ENCODE assay signal across 24 cellular contexts in the genomic region with DNA sequence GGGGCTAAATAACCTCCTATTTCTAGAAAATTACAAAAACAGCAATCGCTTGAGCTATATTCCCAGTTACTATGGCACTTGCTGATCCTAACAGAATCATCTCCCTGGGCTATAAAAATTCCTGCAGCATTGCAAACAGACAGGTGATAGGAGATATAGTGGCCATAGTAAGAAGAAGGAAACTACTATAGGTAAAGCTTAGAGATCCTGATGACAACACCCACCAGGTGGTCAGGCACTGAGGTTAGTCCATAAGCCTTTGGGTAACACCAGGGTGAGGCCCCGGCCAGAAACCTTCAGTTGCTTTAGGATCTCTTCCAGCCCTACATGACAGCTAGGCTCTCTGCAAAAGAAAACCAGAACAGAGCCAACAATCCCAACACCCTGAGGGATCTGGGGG.
"Had no signal": no experiment of that assay in that cellular context is flagged by ENCODE, and none has a peak within 500 bp of the region (broad histone marks: within the 10 kb centered on the region; RNA-seq: fewer than 3 reads in every experiment).

No MANE protein-coding gene starts in this region.

- H3K9ac ChIP-seq: SK-N-SH had no signal

- DNase-seq: activated B cell treated with CpG ODN at 0.5 μM for 24 hours; activated CD4-positive, alpha-beta memory T cell treated with anti-CD3 and anti-CD28 coated beads, Interleukin-2, amount 10 ng/mL, durations not matched to agents 7 days and 5 days; activated CD4-positive, alpha-beta T cell treated with anti-CD3 and anti-CD28 coated beads for 36 hours; activated effector memory CD4-positive, alpha-beta T cell treated with Interleukin-2 at 50 U/mL for 16 hours; activated naive CD4-positive, alpha-beta T cell treated with anti-CD3 and anti-CD28 coated beads, Interleukin-2, amount 10 ng/mL, durations not matched to agents 7 days and 5 days; activated T-cell treated with anti-CD3 and anti-CD28 coated beads, Interleukin-2, amount 50 U/mL, for 72 hours; amygdala; effector CD4-positive, alpha-beta T cell; foreskin fibroblast; glutamatergic neuron; hippocampal formation; nephron progenitor cell; nucleus accumbens; SK-N-SH; stimulated activated CD4-positive, alpha-beta T cell treated with anti-CD3 and anti-CD28 coated beads, Interleukin-4, amount 100 ng/mL, for 1 hour; stimulated activated naive CD4-positive, alpha-beta T cell treated with Interleukin-2 at 50 U/mL for 16 hours; T-cell; T-helper 9 cell; upper lobe of right lung had no signal

- H3K9me3 Mint-ChIP-seq: activated B cell treated with CpG ODN at 0.5 μM for 24 hours; dendritic cell treated with granulocyte-macrophage colony-stimulating factor and Interleukin-4, amounts not matched to agents 40 ng/mL and 50 ng/mL, for 4 days; T-cell had no signal

- H3K27me3 ChIP-seq: cardiac muscle cell, upper lobe of right lung had no signal

- H3K9me3 ChIP-seq: SK-N-SH, thoracic aorta, upper lobe of right lung had no signal

- H3K4me3 ChIP-seq: cardiac muscle cell, thoracic aorta, upper lobe of right lung had no signal

- H3K4me1 ChIP-seq: upper lobe of right lung had no signal

- H3K36me3 ChIP-seq: cardiac muscle cell, thoracic aorta, upper lobe of right lung had no signal

- H3K36me3 Mint-ChIP-seq: memory B cell, T-cell had no signal

- H3K27ac Mint-ChIP-seq: activated B cell treated with CpG ODN at 0.5 μM for 24 hours; activated CD4-positive, alpha-beta memory T cell treated with anti-CD3 and anti-CD28 coated beads, Interleukin-2, amount 10 ng/mL, durations not matched to agents 7 days and 5 days; activated CD4-positive, alpha-beta T cell treated with anti-CD3 and anti-CD28 coated beads for 36 hours; activated T-cell treated with anti-CD3 and anti-CD28 coated beads, Interleukin-2, amount 50 U/mL, for 72 hours; dendritic cell treated with granulocyte-macrophage colony-stimulating factor and Interleukin-4, amounts not matched to agents 40 ng/mL and 50 ng/mL, for 4 days; nephron progenitor cell; T-cell had no signal

- H3K27me3 Mint-ChIP-seq: activated B cell treated with CpG ODN at 0.5 μM for 24 hours; activated CD4-positive, alpha-beta memory T cell treated with anti-CD3 and anti-CD28 coated beads, Interleukin-2, amount 10 ng/mL, durations not matched to agents 7 days and 5 days; activated CD4-positive, alpha-beta T cell treated with anti-CD3 and anti-CD28 coated beads for 36 hours; activated naive CD4-positive, alpha-beta T cell treated with anti-CD3 and anti-CD28 coated beads, Interleukin-2, amount 10 ng/mL, durations not matched to agents 7 days and 5 days; dendritic cell treated with granulocyte-macrophage colony-stimulating factor and Interleukin-4, amounts not matched to agents 40 ng/mL and 50 ng/mL, for 4 days; memory B cell; T-cell had no signal

- H3K27ac ChIP-seq: cardiac muscle cell, thoracic aorta, upper lobe of right lung had no signal

- ATAC-seq: activated CD4-positive, alpha-beta T cell treated with anti-CD3 and anti-CD28 coated beads for 36 hours; activated T-cell treated with anti-CD3 and anti-CD28 coated beads, Interleukin-2, amount 50 U/mL, for 72 hours; sciatic nerve; T-cell; upper lobe of right lung had no signal

- H3K4me3 Mint-ChIP-seq: activated B cell treated with CpG ODN at 0.5 μM for 24 hours; activated CD4-positive, alpha-beta memory T cell treated with anti-CD3 and anti-CD28 coated beads, Interleukin-2, amount 10 ng/mL, durations not matched to agents 7 days and 5 days; activated CD4-positive, alpha-beta T cell treated with anti-CD3 and anti-CD28 coated beads for 36 hours; activated naive CD4-positive, alpha-beta T cell treated with anti-CD3 and anti-CD28 coated beads, Interleukin-2, amount 10 ng/mL, durations not matched to agents 7 days and 5 days; activated T-cell treated with anti-CD3 and anti-CD28 coated beads, Interleukin-2, amount 50 U/mL, for 72 hours; dendritic cell treated with granulocyte-macrophage colony-stimulating factor and Interleukin-4, amounts not matched to agents 40 ng/mL and 50 ng/mL, for 4 days; memory B cell; nephron progenitor cell; T-cell had no signal

- H3K4me2 ChIP-seq: SK-N-SH had no signal

- H3K4me1 Mint-ChIP-seq: nephron progenitor cell had no signal
